Comparison of ENCODE assay signal across 24 cellular contexts in genomic region chr15:52114656-52115055, GRCh38. TPM values are rescaled to one million over a fixed set of nuclear protein-coding genes. Genes with fewer than 3 reads are reported as not detected.
DNase-seq lines count a peak whose midpoint lies in the region; ATAC-seq and TF ChIP-seq lines count a peak whose summit lies in the region.
"Had no signal": no experiment of that assay in that cellular context is flagged by ENCODE, and none has a peak within 500 bp of the region (broad histone marks: within the 10 kb centered on the region; RNA-seq: fewer than 3 reads in every experiment).

No MANE protein-coding gene starts in this region.

- H3K27me3 ChIP-seq in left ventricle myocardium inferior (ENCODE audit: low read depth) (peaks cover 46% of the 10 kb centered on the region), endodermal cell (ENCODE audit: control insufficient read depth, insufficient read depth, low read length, poor library complexity, severe bottlenecking) (peaks cover 26% of the 10 kb centered on the region), right lobe of liver (no peaks in the 10 kb centered on the region), testis (no peaks in the 10 kb centered on the region)

- no peak overlapping the region for H3K9ac ChIP-seq in endodermal cell (ENCODE audit: extremely low read depth, low read length, poor library complexity, severe bottlenecking)

- 89 to 94% methylated on average over 3 of the region's 3 CpGs for WGBS in endodermal cell (ENCODE audit: insufficient coverage in 1 of 2, insufficient read length in 1 of 2), 2 experiments
- 47% methylated on average over 3 of the region's 3 CpGs for WGBS in right lobe of liver (ENCODE audit: insufficient coverage, low coverage, low lambda C conversion rate, missing lambda C conversion rate)
- WGBS in testis, 2 donors = 57 to 58% methylated on average over 3 of the region's 3 CpGs

- H3K9me3 Mint-ChIP-seq in endodermal cell = no peaks in the 10 kb centered on the region
- H3K9me3 Mint-ChIP-seq: natural killer cell had no signal

- DNase-seq in Right ventricle myocardium inferior (ENCODE audit: missing footprints) = peak; percentile 48
- DNase-seq in left ventricle myocardium inferior = no peak
- peak; percentile 24 for DNase-seq in endodermal cell
- no peak for DNase-seq in right lobe of liver
- DNase-seq in superior temporal gyrus (ENCODE audit: extremely low spot score) = peak; percentile 83
- DNase-seq in testis = no peak
- DNase-seq in stimulated activated CD4-positive, alpha-beta T cell treated with anti-CD3 and anti-CD28 coated beads, Interleukin-12 subunit alpha, Interleukin-12 subunit beta, amount 100 ng/mL, for 4 hours = no peak
- DNase-seq: activated naive CD4-positive, alpha-beta T cell; activated T-cell treated with anti-CD3 and anti-CD28 coated beads for 4 hours; DMS153; foreskin keratinocyte; GF-D8; natural killer cell; NCI-H510A treated with DMSO at 0.1 percent for 48 hours; Right ventricle myocardium superior; T-helper 1 cell; transverse colon had no signal

- no peak overlapping the region for H3K27ac Mint-ChIP-seq in endodermal cell
- H3K27ac Mint-ChIP-seq: natural killer cell had no signal

- TF ChIP-seq POLR2A in right lobe of liver (IDR thresholded peaks at IDR 0.05) = no peak
- no peak for TF ChIP-seq POLR2A in testis (IDR thresholded peaks at IDR 0.05)

- peaks cover 6% of the 10 kb centered on the region for H3K4me1 Mint-ChIP-seq in endodermal cell
- H3K4me1 Mint-ChIP-seq: natural killer cell had no signal

- H3K9me3 ChIP-seq in left ventricle myocardium inferior (replicated peaks) (no peaks in the 10 kb centered on the region), endodermal cell (ENCODE audit: control insufficient read depth, low read length) (no peaks in the 10 kb centered on the region), right lobe of liver (no peaks in the 10 kb centered on the region), testis (no peaks in the 10 kb centered on the region)
- H3K9me3 ChIP-seq: A549, transverse colon had no signal

- ATAC-seq in Right ventricle myocardium inferior = no peak
- ATAC-seq in right lobe of liver = peak in 1 of 4 donors; percentile 7
- ATAC-seq in GM18873 (IDR thresholded peaks at IDR 0.05; ENCODE audit: low FRiP score, unreplicated experiment) = no peak
- ATAC-seq: foreskin keratinocyte, GM12878, natural killer cell had no signal

- TF ChIP-seq CTCF in left ventricle myocardium inferior (IDR thresholded peaks at IDR 0.05; ENCODE audit: borderline replicate concordance) = no peak
- TF ChIP-seq CTCF in endodermal cell (conservative IDR thresholded peaks at IDR 0.05) = no peak
- TF ChIP-seq CTCF in right lobe of liver (IDR thresholded peaks at IDR 0.05) = no peak
- TF ChIP-seq CTCF in testis (IDR thresholded peaks at IDR 0.05) = no peak

- H3K27me3 Mint-ChIP-seq in endodermal cell (ENCODE audit: insufficient read depth) = peaks cover 33% of the 10 kb centered on the region

- H3K36me3 Mint-ChIP-seq in endodermal cell (ENCODE audit: low read depth) = no peaks in the 10 kb centered on the region
- H3K36me3 Mint-ChIP-seq: natural killer cell had no signal

- no peak overlapping the region for H3K4me3 ChIP-seq in left ventricle myocardium inferior
- H3K4me3 ChIP-seq in endodermal cell (ENCODE audit: low read length) = no peak overlapping the region
- H3K4me3 ChIP-seq in right lobe of liver = no peak overlapping the region
- no peak overlapping the region for H3K4me3 ChIP-seq in testis
- H3K4me3 ChIP-seq: A549, GM12878, lung, transverse colon had no signal

- intact Hi-C loops in Right ventricle myocardium inferior (cut with DNase I) = no loop called here
- intact Hi-C loops in left ventricle myocardium inferior (cut with micrococcal nuclease) = no loop called here
- intact Hi-C loops in right lobe of liver (cut with DNase I) = no loop called here
- intact Hi-C loops in testis (cut with DNase I; ENCODE audit: low total_unique reads) = no loop called here

- H3K4me3 Mint-ChIP-seq in endodermal cell = no peak overlapping the region
- H3K4me3 Mint-ChIP-seq: natural killer cell had no signal

- H3K36me3 ChIP-seq in left ventricle myocardium inferior = no peaks in the 10 kb centered on the region
- H3K36me3 ChIP-seq in endodermal cell (ENCODE audit: control insufficient read depth, insufficient read depth, low read length) = no peaks in the 10 kb centered on the region
- no peaks in the 10 kb centered on the region for H3K36me3 ChIP-seq in right lobe of liver
- no peaks in the 10 kb centered on the region for H3K36me3 ChIP-seq in testis (ENCODE audit: low read depth, missing control alignments)
- H3K36me3 ChIP-seq: transverse colon had no signal

- H3K27ac ChIP-seq in left ventricle myocardium inferior (replicated peaks) (no peak overlapping the region), endodermal cell (ENCODE audit: low read depth, low read length) (no peak overlapping the region), right lobe of liver (peak overlapping the region in 2 of 3 donors; percentile 88 to 96), testis (no peak overlapping the region)
- H3K27ac ChIP-seq: A549, C4-2B, foreskin keratinocyte, transverse colon, VCaP had no signal

- H3K4me1 ChIP-seq in left ventricle myocardium inferior = peaks cover 9% of the 10 kb centered on the region
- no peaks in the 10 kb centered on the region for H3K4me1 ChIP-seq in endodermal cell (ENCODE audit: control insufficient read depth, insufficient read depth, low read length)
- peaks cover 0 to 21% (median 6%) of the 10 kb centered on the region in 4 donors for H3K4me1 ChIP-seq in right lobe of liver
- no peaks in the 10 kb centered on the region for H3K4me1 ChIP-seq in testis
- H3K4me1 ChIP-seq: foreskin keratinocyte had no signal

RNA-seq across cellular contexts. Expression of gene BCL2L10, which starts 2.1 kb away (rescaled TPM):
- not detected for total RNA-seq in Right ventricle myocardium inferior
- not detected for total RNA-seq in left ventricle myocardium inferior
- total RNA-seq in endodermal cell = 1 to 10 TPM in 1 of 2 donors, not detected in 1; 1.5 TPM
- not detected for polyA plus RNA-seq in endodermal cell (2013, experiment 1 of 2)
- polyA plus RNA-seq in endodermal cell (2013, experiment 2 of 2) = 0.29 TPM
- 1 to 10 TPM; 1.8 to 3.9 (median 2.6) TPM for total RNA-seq in right lobe of liver
- under 1 TPM; 0.37 to 0.39 TPM for total RNA-seq in testis
- polyA plus RNA-seq in testis (ENCODE audit: insufficient read depth, low read depth, low replicate concordance) = not detected
- total RNA-seq: HT1080, Right ventricle myocardium superior had no signal

Comparison
In these comparisons a context has a peak if more than half of its experiments do, and no peak if none do; other contexts are left out.
1. DNase-seq: peak in Right ventricle myocardium inferior (single experiment), endodermal cell (single experiment) and superior temporal gyrus (single experiment); none in left ventricle myocardium inferior (single experiment), right lobe of liver (0 of 3), testis (single experiment) and stimulated activated CD4-positive, alpha-beta T cell treated with anti-CD3 and anti-CD28 coated beads, Interleukin-12 subunit alpha, Interleukin-12 subunit beta, amount 100 ng/mL, for 4 hours (single experiment).
2. H3K27ac ChIP-seq: peak in right lobe of liver (2 of 3); none in left ventricle myocardium inferior (single experiment), endodermal cell (single experiment) and testis (0 of 2).